ENCODE assay signal across 33 cellular contexts in genomic region chr1:155993595-155993994, GRCh38. TPM values are rescaled to one million over a fixed set of nuclear protein-coding genes. Genes with fewer than 3 reads are reported as not detected.
"Had no signal": no experiment of that assay in that cellular context is flagged by ENCODE, and none has a peak within 500 bp of the region (broad histone marks: within the 10 kb centered on the region; RNA-seq: fewer than 3 reads in every experiment).

No MANE protein-coding gene starts in this region.

- H3K9me3 ChIP-seq: heart left ventricle, mucosa of descending colon, ovary, prostate gland, sigmoid colon, vagina had no signal

- H3K36me3 ChIP-seq: heart left ventricle, ovary, prostate gland, sigmoid colon, vagina, WERI-Rb-1 had no signal

- H3K4me3 ChIP-seq: heart left ventricle, mucosa of descending colon, ovary, prostate gland, sigmoid colon, vagina had no signal

- ATAC-seq: activated CD4-positive, CD25-positive, alpha-beta regulatory T cell treated with anti-CD3 and anti-CD28 coated beads, Interleukin-2, amount 50 U/mL, for 24 hours; esophagus mucosa; heart left ventricle; mucosa of descending colon; stimulated activated effector memory CD8-positive, alpha-beta T cell treated with anti-CD3 and anti-CD28 coated beads, Interleukin-12 subunit alpha, Interleukin-12 subunit beta, amount 100 ng/mL, for 72 hours; stimulated activated naive CD8-positive, alpha-beta T cell treated with anti-CD3 and anti-CD28 coated beads, Interleukin-15, amount 100 ng/mL, for 72 hours had no signal

- H3K27ac ChIP-seq: heart left ventricle, ovary, prostate gland, sigmoid colon, vagina, WERI-Rb-1 had no signal

- H3K4me3 Mint-ChIP-seq: immature natural killer cell; nephron; stimulated activated effector memory CD8-positive, alpha-beta T cell treated with anti-CD3 and anti-CD28 coated beads, Interleukin-12 subunit alpha, Interleukin-12 subunit beta, amount 100 ng/mL, for 72 hours; stimulated activated naive CD8-positive, alpha-beta T cell treated with anti-CD3 and anti-CD28 coated beads, Interleukin-15, amount 100 ng/mL, for 72 hours; type B pancreatic cell had no signal

- H3K27me3 Mint-ChIP-seq: stimulated activated naive CD8-positive, alpha-beta T cell treated with anti-CD3 and anti-CD28 coated beads, Interleukin-15, amount 100 ng/mL, for 72 hours; type B pancreatic cell had no signal

- H3K36me3 Mint-ChIP-seq: stimulated activated effector memory CD8-positive, alpha-beta T cell treated with anti-CD3 and anti-CD28 coated beads, Interleukin-12 subunit alpha, Interleukin-12 subunit beta, amount 100 ng/mL, for 72 hours; type B pancreatic cell had no signal

- DNase-seq: activated CD4-positive, alpha-beta T cell treated with anti-CD3 and anti-CD28 coated beads for 48 hours; activated CD4-positive, alpha-beta T cell treated with anti-CD3 and anti-CD28 coated beads, Interleukin-2, amount 50 U/mL, for 48 hours; activated CD8-positive, alpha-beta memory T cell treated with anti-CD3 and anti-CD28 coated beads for 24 hours; activated gamma-delta T cell; activated naive CD4-positive, alpha-beta T cell treated with anti-CD3 and anti-CD28 coated beads, Interleukin-2, amount 50 U/mL, for 16 hours; amniotic stem cell; central memory CD4-positive, alpha-beta T cell; foreskin fibroblast; hypothalamus; immature natural killer cell; kidney; mucosa of descending colon; ovary; retina; sigmoid colon; small intestine; stimulated activated CD4-positive, alpha-beta T cell treated with anti-CD3 and anti-CD28 coated beads, Interleukin-4, amount 100 ng/mL, for 24 hours; stimulated activated naive CD8-positive, alpha-beta T cell treated with anti-CD3 and anti-CD28 coated beads, Interleukin-15, amount 100 ng/mL, for 72 hours; substantia nigra; T1000; WERI-Rb-1 had no signal

- H3K27me3 ChIP-seq: heart left ventricle, ovary, sigmoid colon, vagina had no signal

- H3K4me1 ChIP-seq: prostate gland, vagina had no signal

- H3K9me3 Mint-ChIP-seq: immature natural killer cell; nephron; stimulated activated effector memory CD8-positive, alpha-beta T cell treated with anti-CD3 and anti-CD28 coated beads, Interleukin-12 subunit alpha, Interleukin-12 subunit beta, amount 100 ng/mL, for 72 hours; stimulated activated naive CD8-positive, alpha-beta T cell treated with anti-CD3 and anti-CD28 coated beads, Interleukin-15, amount 100 ng/mL, for 72 hours; type B pancreatic cell had no signal

- H3K27ac Mint-ChIP-seq: nephron; stimulated activated effector memory CD8-positive, alpha-beta T cell treated with anti-CD3 and anti-CD28 coated beads, Interleukin-12 subunit alpha, Interleukin-12 subunit beta, amount 100 ng/mL, for 72 hours; stimulated activated naive CD8-positive, alpha-beta T cell treated with anti-CD3 and anti-CD28 coated beads, Interleukin-15, amount 100 ng/mL, for 72 hours; type B pancreatic cell had no signal

RNA-seq across cellular contexts. Expression of gene RXFP4, which starts 52.2 kb away (rescaled TPM):
- total RNA-seq: esophagus mucosa; heart left ventricle; kidney; lung microvascular endothelial cell; mesenteric fat pad; myocyte; ovary; prostate gland; sigmoid colon; T-helper 1 cell treated with Interleukin-12 subunit alpha and Interleukin-12 subunit beta and Interleukin-4 antibody, amounts not matched to agents 30 ng/mL and 1 ng/mL, for 36 hours; vagina had no signal
- polyA plus RNA-seq: ovary had no signal
